10 cellular contexts compared by ENCODE assay signal in the genomic region with DNA sequence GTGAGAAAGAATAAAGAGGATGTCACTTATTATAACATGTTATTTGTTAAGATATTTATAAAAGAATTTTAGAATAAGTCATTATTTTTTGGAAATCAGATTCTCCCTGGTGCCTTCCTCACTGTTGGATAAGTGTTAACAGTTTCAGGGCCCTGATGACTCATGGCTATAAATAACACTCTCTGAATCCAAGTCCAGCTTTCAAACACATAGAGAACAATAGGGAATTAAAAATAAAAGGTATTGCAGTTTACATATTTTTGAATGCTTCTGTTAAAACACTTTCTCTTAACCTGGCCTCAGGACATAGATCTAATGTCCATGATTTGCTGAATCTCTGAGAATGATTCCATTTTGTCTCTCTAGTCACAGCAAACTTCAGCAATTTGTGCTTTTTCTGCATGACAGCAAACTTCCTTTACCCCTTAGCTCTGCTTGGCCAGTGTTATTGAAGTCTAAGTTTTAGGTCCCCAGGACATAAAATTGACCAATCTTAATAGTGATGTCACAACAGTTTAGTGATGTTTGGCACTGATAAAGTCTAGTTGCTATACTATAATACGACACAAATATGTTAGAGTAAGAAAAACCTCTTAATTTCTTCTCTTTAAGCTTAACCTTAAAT.
A peak's percentile ranks its signal among the peaks of the same experiment; 100 is the strongest.
DNase-seq lines count a peak whose midpoint lies in the region; ATAC-seq and TF ChIP-seq lines count a peak whose summit lies in the region.
"Had no signal": no experiment of that assay in that cellular context is flagged by ENCODE, and none has a peak within 500 bp of the region (broad histone marks: within the 10 kb centered on the region; RNA-seq: fewer than 3 reads in every experiment).

No MANE protein-coding gene starts in this region.

- intact Hi-C loops in activated T-helper 1 cell treated with anti-CD3 and anti-CD28 coated beads, Interleukin-12 subunit alpha, Interleukin-12 subunit beta, Interleukin-2, Interleukin-4 antibody, amounts not matched to agents 30 ng/mL and 10 ng/mL and 1 ng/mL, durations not matched to agents 14 hours and 24 hours and 36 hours (cut with micrococcal nuclease), result loop anchor here (1.0 kb wide), 1 partner anchor 19 kb away; no protein-coding TSS in a partner anchor
- intact Hi-C loops in heart left ventricle (cut with DNase I), result no loop called here
- intact Hi-C loops in sigmoid colon (cut with DNase I), result no loop called here

- DNase-seq in HT1080 (ENCODE audit: low read depth), result peak; percentile 53
- no peak for DNase-seq in activated T-helper 1 cell treated with anti-CD3 and anti-CD28 coated beads, Interleukin-12 subunit alpha, Interleukin-12 subunit beta, Interleukin-2, Interleukin-4 antibody, amounts not matched to agents 30 ng/mL and 10 ng/mL and 1 ng/mL, durations not matched to agents 14 hours and 24 hours and 36 hours (ENCODE audit: low spot score)
- DNase-seq in heart left ventricle, result no peak
- DNase-seq in sigmoid colon, result no peak
- DNase-seq in Karpas-422, result no peak
- DNase-seq in stimulated activated CD4-positive, alpha-beta T cell treated with anti-CD3 and anti-CD28 coated beads, Interleukin-4, amount 100 ng/mL, for 24 hours, result no peak

- no peak overlapping the region for H3K4me3 ChIP-seq in heart left ventricle
- no peak overlapping the region for H3K4me3 ChIP-seq in sigmoid colon
- no peak overlapping the region for H3K4me3 ChIP-seq in Karpas-422 (ENCODE audit: low read length)
- H3K4me3 ChIP-seq: thoracic aorta had no signal

- 51 to 63% (median 57%) methylated on average over 1 of the region's 1 CpG for WGBS in heart left ventricle, 4 donors
- 71 to 78% methylated on average over 1 of the region's 1 CpG for WGBS in sigmoid colon, 2 donors

- H3K27ac ChIP-seq in heart left ventricle (peak overlapping the region in 10 of 12 donors; percentile 8 to 61 (median 33)), sigmoid colon (peak overlapping the region; percentile 8 to 69 (median 54)), Karpas-422 (ENCODE audit: low read length) (no peak overlapping the region)

- no peaks in the 10 kb centered on the region for H3K9me2 ChIP-seq in Karpas-422 (replicated peaks; ENCODE audit: insufficient read depth, low read length)

- H3K9ac ChIP-seq in Karpas-422 (ENCODE audit: low read length), result no peak overlapping the region

- TF ChIP-seq POLR2A in heart left ventricle (IDR thresholded peaks at IDR 0.05), result no peak
- TF ChIP-seq POLR2A in sigmoid colon (IDR thresholded peaks at IDR 0.05), result no peak

- ATAC-seq in heart left ventricle (peak; percentile 69 to 90 (median 82)), HG03442 (IDR thresholded peaks at IDR 0.05; ENCODE audit: unreplicated experiment) (no peak), HG02798 (IDR thresholded peaks at IDR 0.05; ENCODE audit: poor library complexity, unreplicated experiment) (no peak)
- ATAC-seq: activated naive CD4-positive, alpha-beta T cell treated with anti-CD3 and anti-CD28 coated beads, Interleukin-2, amount 50 U/mL, for 72 hours had no signal

- peaks cover 0 to 23% (median 15%) of the 10 kb centered on the region in 12 donors for H3K4me1 ChIP-seq in heart left ventricle
- H3K4me1 ChIP-seq in sigmoid colon, result peaks cover 0 to 19% (median 17%) of the 10 kb centered on the region in 4 donors
- H3K4me1 ChIP-seq in Karpas-422 (ENCODE audit: low read length), result no peaks in the 10 kb centered on the region

- H3K4me1 Mint-ChIP-seq in activated T-helper 1 cell treated with anti-CD3 and anti-CD28 coated beads, Interleukin-12 subunit alpha, Interleukin-12 subunit beta, Interleukin-2, Interleukin-4 antibody, amounts not matched to agents 30 ng/mL and 10 ng/mL and 1 ng/mL, durations not matched to agents 14 hours and 24 hours and 36 hours (ENCODE audit: low read depth), result peaks cover 23% of the 10 kb centered on the region

- H3K36me3 ChIP-seq in heart left ventricle, result no peaks in the 10 kb centered on the region
- no peaks in the 10 kb centered on the region for H3K36me3 ChIP-seq in sigmoid colon
- H3K36me3 ChIP-seq in Karpas-422 (ENCODE audit: insufficient read depth, low read length), result no peaks in the 10 kb centered on the region
- H3K36me3 ChIP-seq: thoracic aorta had no signal

- H3K4me2 ChIP-seq in Karpas-422 (ENCODE audit: low read depth, low read length, poor library complexity, severe bottlenecking), result no peak overlapping the region

- no peak for TF ChIP-seq CTCF in heart left ventricle (IDR thresholded peaks at IDR 0.05)
- TF ChIP-seq CTCF in sigmoid colon (IDR thresholded peaks at IDR 0.05), result no peak

- peak overlapping the region; percentile 37 for H3K27ac Mint-ChIP-seq in activated T-helper 1 cell treated with anti-CD3 and anti-CD28 coated beads, Interleukin-12 subunit alpha, Interleukin-12 subunit beta, Interleukin-2, Interleukin-4 antibody, amounts not matched to agents 30 ng/mL and 10 ng/mL and 1 ng/mL, durations not matched to agents 14 hours and 24 hours and 36 hours
- H3K27ac Mint-ChIP-seq: activated naive CD4-positive, alpha-beta T cell treated with anti-CD3 and anti-CD28 coated beads, Interleukin-2, amount 50 U/mL, for 72 hours had no signal

- no peaks in the 10 kb centered on the region for H3K79me2 ChIP-seq in Karpas-422 (ENCODE audit: low read length)

- no peaks in the 10 kb centered on the region for H3K9me3 ChIP-seq in heart left ventricle
- H3K9me3 ChIP-seq in sigmoid colon, result no peaks in the 10 kb centered on the region
- no peaks in the 10 kb centered on the region for H3K9me3 ChIP-seq in Karpas-422 (ENCODE audit: low read length)
- H3K9me3 ChIP-seq: thoracic aorta had no signal

- H3K27me3 Mint-ChIP-seq in activated T-helper 1 cell treated with anti-CD3 and anti-CD28 coated beads, Interleukin-12 subunit alpha, Interleukin-12 subunit beta, Interleukin-2, Interleukin-4 antibody, amounts not matched to agents 30 ng/mL and 10 ng/mL and 1 ng/mL, durations not matched to agents 14 hours and 24 hours and 36 hours (ENCODE audit: insufficient read depth), result peaks cover 4% of the 10 kb centered on the region

- H4K20me1 ChIP-seq in Karpas-422 (ENCODE audit: insufficient read depth, low read depth, low read length), result no peaks in the 10 kb centered on the region

- H3K4me3 Mint-ChIP-seq in activated T-helper 1 cell treated with anti-CD3 and anti-CD28 coated beads, Interleukin-12 subunit alpha, Interleukin-12 subunit beta, Interleukin-2, Interleukin-4 antibody, amounts not matched to agents 30 ng/mL and 10 ng/mL and 1 ng/mL, durations not matched to agents 14 hours and 24 hours and 36 hours, result peak overlapping the region; percentile 35

- H3K27me3 ChIP-seq in heart left ventricle (no peaks in the 10 kb centered on the region), sigmoid colon (no peaks in the 10 kb centered on the region), Karpas-422 (ENCODE audit: low read length) (no peaks in the 10 kb centered on the region)

- no peak overlapping the region for H2AFZ ChIP-seq in Karpas-422 (ENCODE audit: low read length)

- no peak for TF ChIP-seq EP300 in sigmoid colon (IDR thresholded peaks at IDR 0.05)

- H3K36me3 Mint-ChIP-seq in activated T-helper 1 cell treated with anti-CD3 and anti-CD28 coated beads, Interleukin-12 subunit alpha, Interleukin-12 subunit beta, Interleukin-2, Interleukin-4 antibody, amounts not matched to agents 30 ng/mL and 10 ng/mL and 1 ng/mL, durations not matched to agents 14 hours and 24 hours and 36 hours (ENCODE audit: low read depth), result peaks cover 4% of the 10 kb centered on the region
- H3K36me3 Mint-ChIP-seq: activated naive CD4-positive, alpha-beta T cell treated with anti-CD3 and anti-CD28 coated beads, Interleukin-2, amount 50 U/mL, for 72 hours had no signal

- H3K9me3 Mint-ChIP-seq in activated T-helper 1 cell treated with anti-CD3 and anti-CD28 coated beads, Interleukin-12 subunit alpha, Interleukin-12 subunit beta, Interleukin-2, Interleukin-4 antibody, amounts not matched to agents 30 ng/mL and 10 ng/mL and 1 ng/mL, durations not matched to agents 14 hours and 24 hours and 36 hours, result no peaks in the 10 kb centered on the region
- H3K9me3 Mint-ChIP-seq: activated naive CD4-positive, alpha-beta T cell treated with anti-CD3 and anti-CD28 coated beads, Interleukin-2, amount 50 U/mL, for 72 hours had no signal

Comparison
In these comparisons a context has a peak if more than half of its experiments do, and no peak if none do; other contexts are left out.
1. ATAC-seq: peak in heart left ventricle (4 of 4); none in HG03442 (single experiment) and HG02798 (single experiment).